In the genomic region with DNA sequence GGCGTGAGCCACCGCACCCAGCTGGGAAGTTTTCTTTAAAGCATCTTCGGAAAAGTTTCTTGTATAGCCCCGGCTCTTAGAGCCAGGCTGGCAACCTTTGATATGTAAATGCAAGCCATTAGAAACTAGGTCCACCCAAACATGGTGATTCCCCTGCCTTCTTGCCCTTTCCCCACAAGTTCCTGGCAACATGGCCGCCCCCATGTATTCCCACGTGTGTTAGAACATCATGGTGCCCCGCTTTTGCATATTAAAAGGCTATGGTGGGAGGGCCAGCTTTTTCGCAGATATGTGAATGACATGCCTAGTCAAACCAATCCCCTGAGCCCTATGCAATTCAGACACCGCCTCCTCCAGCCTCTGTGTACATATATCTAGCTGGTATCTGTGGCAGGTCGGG, we compare ENCODE assay signal across 2 cellular contexts.
TF ChIP-seq lines count a peak whose summit lies in the region.

No MANE protein-coding gene starts in this region.

TF ChIP-seq in GM23338, 12 proteins besides CTCF, POLR2A, EP300 and RAD21:
- TF ChIP-seq NANOG (IDR thresholded peaks at IDR 0.05; ENCODE audit: borderline replicate concordance), result peak; percentile 46; the same call in 1 of the 2 replicates

TF ChIP-seq in GM12878, 131 proteins besides CTCF, POLR2A, EP300 and RAD21:
- TF ChIP-seq, protein P1, sequence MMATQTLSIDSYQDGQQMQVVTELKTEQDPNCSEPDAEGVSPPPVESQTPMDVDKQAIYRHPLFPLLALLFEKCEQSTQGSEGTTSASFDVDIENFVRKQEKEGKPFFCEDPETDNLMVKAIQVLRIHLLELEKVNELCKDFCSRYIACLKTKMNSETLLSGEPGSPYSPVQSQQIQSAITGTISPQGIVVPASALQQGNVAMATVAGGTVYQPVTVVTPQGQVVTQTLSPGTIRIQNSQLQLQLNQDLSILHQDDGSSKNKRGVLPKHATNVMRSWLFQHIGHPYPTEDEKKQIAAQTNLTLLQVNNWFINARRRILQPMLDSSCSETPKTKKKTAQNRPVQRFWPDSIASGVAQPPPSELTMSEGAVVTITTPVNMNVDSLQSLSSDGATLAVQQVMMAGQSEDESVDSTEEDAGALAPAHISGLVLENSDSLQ (IDR thresholded peaks at IDR 0.05), result peak; percentile 14; the same call in 1 of the 2 replicates
